ENCODE assay signal across 16 cellular contexts in genomic region chr2:221100467-221101089, GRCh38.
DNase-seq lines count a peak whose midpoint lies in the region; ATAC-seq and TF ChIP-seq lines count a peak whose summit lies in the region.
"Had no signal": no experiment of that assay in that cellular context is flagged by ENCODE, and none has a peak within 500 bp of the region (broad histone marks: within the 10 kb centered on the region; RNA-seq: fewer than 3 reads in every experiment).

No MANE protein-coding gene starts in this region.

- peaks cover 27% of the 10 kb centered on the region for H3K27me3 Mint-ChIP-seq in T-helper 17 cell
- H3K27me3 Mint-ChIP-seq: dendritic cell treated with granulocyte-macrophage colony-stimulating factor and Interleukin-4, amounts not matched to agents 40 ng/mL and 50 ng/mL, for 4 days had no signal

- H3K27ac ChIP-seq in suprapubic skin, result no peak overlapping the region
- H3K27ac ChIP-seq: lower lobe of right lung, ovary had no signal

- H3K27me3 ChIP-seq in suprapubic skin, result no peaks in the 10 kb centered on the region
- H3K27me3 ChIP-seq: ovary had no signal

- peak; percentile 15 for TF ChIP-seq CTCF in AG09319 (IDR thresholded peaks at IDR 0.05; ENCODE audit: low read depth, low read length)
- peak; percentile 31 for TF ChIP-seq CTCF in astrocyte of the cerebellum (IDR thresholded peaks at IDR 0.05; ENCODE audit: low read depth, low read length, missing control alignments)
- TF ChIP-seq CTCF in suprapubic skin (IDR thresholded peaks at IDR 0.05), result no peak

- no peak overlapping the region for H3K27ac Mint-ChIP-seq in T-helper 17 cell
- H3K27ac Mint-ChIP-seq: activated naive CD8-positive, alpha-beta T cell treated with anti-CD3 and anti-CD28 coated beads for 36 hours; CD4-positive, alpha-beta memory T cell; dendritic cell treated with granulocyte-macrophage colony-stimulating factor and Interleukin-4, amounts not matched to agents 40 ng/mL and 50 ng/mL, for 4 days; stimulated activated effector memory CD8-positive, alpha-beta T cell treated with anti-CD3 and anti-CD28 coated beads, Interleukin-12 subunit alpha, Interleukin-12 subunit beta, amount 100 ng/mL, for 72 hours had no signal

- no peak for DNase-seq in AG09319 (ENCODE audit: extremely low read depth, low read depth)
- DNase-seq in HEK293T (ENCODE audit: extremely low spot score), result peak; percentile 17
- no peak for DNase-seq in astrocyte of the cerebellum (ENCODE audit: low read depth)
- DNase-seq in left kidney (ENCODE audit: low read depth, low spot score), result peak; percentile 65
- DNase-seq in suprapubic skin (ENCODE audit: low spot score in 2 of 2), result no peak
- no peak for DNase-seq in T-helper 17 cell
- DNase-seq in KBM-7, result no peak
- DNase-seq: activated naive CD8-positive, alpha-beta T cell treated with anti-CD3 and anti-CD28 coated beads for 36 hours; CD4-positive, alpha-beta memory T cell; lower lobe of right lung; ovary; T-helper 9 cell had no signal

- POLR2A ChIA-PET in HEK293T (lab: Yijun Ruan, JAX), result no interaction called here

- no peaks in the 10 kb centered on the region for H3K36me3 ChIP-seq in suprapubic skin
- H3K36me3 ChIP-seq: lower lobe of right lung, ovary had no signal

- TF ChIP-seq EP300 in suprapubic skin (IDR thresholded peaks at IDR 0.05), result no peak

- no peaks in the 10 kb centered on the region for H3K9me3 ChIP-seq in suprapubic skin
- peaks cover 3% of the 10 kb centered on the region for H3K9me3 ChIP-seq in T-helper 17 cell (ENCODE audit: control insufficient read depth, low read length, poor library complexity, severe bottlenecking)
- H3K9me3 ChIP-seq: lower lobe of right lung, ovary had no signal

- no peaks in the 10 kb centered on the region for H3K36me3 Mint-ChIP-seq in T-helper 17 cell (ENCODE audit: low read depth)
- H3K36me3 Mint-ChIP-seq: activated naive CD8-positive, alpha-beta T cell treated with anti-CD3 and anti-CD28 coated beads for 36 hours; CD4-positive, alpha-beta memory T cell; stimulated activated effector memory CD8-positive, alpha-beta T cell treated with anti-CD3 and anti-CD28 coated beads, Interleukin-12 subunit alpha, Interleukin-12 subunit beta, amount 100 ng/mL, for 72 hours had no signal

- no peak for ATAC-seq in HG02798 (IDR thresholded peaks at IDR 0.05; ENCODE audit: poor library complexity, unreplicated experiment)
- ATAC-seq in T-helper 17 cell, result no peak
- ATAC-seq: lower lobe of right lung; Panc1; stimulated activated effector memory CD8-positive, alpha-beta T cell treated with anti-CD3 and anti-CD28 coated beads, Interleukin-12 subunit alpha, Interleukin-12 subunit beta, amount 100 ng/mL, for 72 hours had no signal

- H3K4me3 ChIP-seq in astrocyte of the cerebellum (ENCODE audit: low read depth, low read length) (no peak overlapping the region), suprapubic skin (no peak overlapping the region)
- H3K4me3 ChIP-seq: lower lobe of right lung, ovary had no signal

- CTCF ChIA-PET in HEK293T (lab: Yijun Ruan, JAX), result no interaction called here

- H3K4me1 Mint-ChIP-seq in T-helper 17 cell, result peaks cover 6% of the 10 kb centered on the region
- H3K4me1 Mint-ChIP-seq: activated naive CD8-positive, alpha-beta T cell treated with anti-CD3 and anti-CD28 coated beads for 36 hours had no signal

- in situ Hi-C loops in astrocyte of the cerebellum (cut with HindIII; ENCODE audit: low sequenced_read_pairs) (no loop called here), KBM-7 (cut with MboI; ENCODE audit: low pct_unique_long_range_greater_than_20kb, low sequenced_read_pairs) (no loop called here)

- H3K4me1 ChIP-seq in suprapubic skin, result peaks cover 23% of the 10 kb centered on the region

- no peak overlapping the region for H3K4me3 Mint-ChIP-seq in T-helper 17 cell
- H3K4me3 Mint-ChIP-seq: activated naive CD8-positive, alpha-beta T cell treated with anti-CD3 and anti-CD28 coated beads for 36 hours; CD4-positive, alpha-beta memory T cell; dendritic cell treated with granulocyte-macrophage colony-stimulating factor and Interleukin-4, amounts not matched to agents 40 ng/mL and 50 ng/mL, for 4 days; stimulated activated effector memory CD8-positive, alpha-beta T cell treated with anti-CD3 and anti-CD28 coated beads, Interleukin-12 subunit alpha, Interleukin-12 subunit beta, amount 100 ng/mL, for 72 hours had no signal

- TF ChIP-seq POLR2A in suprapubic skin (IDR thresholded peaks at IDR 0.05), result no peak

- 84% methylated on average over 11 of the region's 11 CpGs for WGBS in suprapubic skin

TF ChIP-seq in HEK293T, 16 proteins besides CTCF, POLR2A, EP300 and RAD21:
- TF ChIP-seq NFRKB (IDR thresholded peaks at IDR 0.05), result no peak
- no peak for TF ChIP-seq ELF4 (IDR thresholded peaks at IDR 0.05)
- no peak for TF ChIP-seq ZNF384 (IDR thresholded peaks at IDR 0.05)
- no peak for TF ChIP-seq CTBP1 (IDR thresholded peaks at IDR 0.05; ENCODE audit: borderline replicate concordance)
- no peak for TF ChIP-seq SP1 (IDR thresholded peaks at IDR 0.05)
- no peak for TF ChIP-seq PKNOX1 (IDR thresholded peaks at IDR 0.05)
- no peak for TF ChIP-seq ARNT (IDR thresholded peaks at IDR 0.05)
- TF ChIP-seq FOXA1 (IDR thresholded peaks at IDR 0.05), result no peak

Comparison
In these comparisons a context has a peak if more than half of its experiments do, and no peak if none do; other contexts are left out.
1. DNase-seq: peak in HEK293T (single experiment) and left kidney (single experiment); none in AG09319 (single experiment), astrocyte of the cerebellum (single experiment), suprapubic skin (0 of 2), T-helper 17 cell (0 of 3) and KBM-7 (single experiment).
2. CTCF ChIP-seq: peak in AG09319 (single experiment) and astrocyte of the cerebellum (single experiment); none in suprapubic skin (0 of 2).